Comparison of ENCODE assay signal across 1 cellular context in genomic region chr2:129981689-129982088, GRCh38.
TF ChIP-seq lines count a peak whose summit lies in the region.
"Not testable (repeated sequence)": the region's sequence is repeated elsewhere in the genome, so short reads cannot be mapped to it uniquely, and the experiment has no call there.

No MANE protein-coding gene starts in this region.

TF ChIP-seq in K562, 482 proteins besides CTCF, POLR2A, EP300 and RAD21:
- TF ChIP-seq ZBTB40 (IDR thresholded peaks at IDR 0.05) (peak; percentile 63), GABPA (tag; conservative IDR thresholded peaks at IDR 0.05; ENCODE audit: low read depth) (0 out of 2 replicates have a peak, but pooled peaks have one; percentile 22)
- TF ChIP-seq ZBTB40 (CRISPR knock-in tag; IDR thresholded peaks at IDR 0.05): not testable (repeated sequence)
